24 cellular contexts compared by ENCODE assay signal in genomic region chr13:36975172-36975571, GRCh38. TPM values are rescaled to one million over a fixed set of nuclear protein-coding genes. Genes with fewer than 3 reads are reported as not detected.
"Had no signal": no experiment of that assay in that cellular context is flagged by ENCODE, and none has a peak within 500 bp of the region (broad histone marks: within the 10 kb centered on the region; RNA-seq: fewer than 3 reads in every experiment).

No MANE protein-coding gene starts in this region.

- ATAC-seq: activated CD8-positive, alpha-beta memory T cell treated with anti-CD3 and anti-CD28 coated beads, Interleukin-2, amount 10 ng/mL, durations not matched to agents 7 days and 5 days; foreskin keratinocyte; left ventricle myocardium superior; natural killer cell; stimulated activated naive B cell treated with anti-CD40 and anti-IgM and Interleukin-4, amounts not matched to agents 10 μg/mL and 1 μg/mL and 100 μg/mL, for 72 hours had no signal

- H3K27me3 Mint-ChIP-seq: activated CD4-positive, alpha-beta memory T cell treated with anti-CD3 and anti-CD28 coated beads for 36 hours; activated CD8-positive, alpha-beta memory T cell treated with anti-CD3 and anti-CD28 coated beads, Interleukin-2, amount 10 ng/mL, durations not matched to agents 7 days and 5 days; activated naive CD4-positive, alpha-beta T cell treated with anti-CD3 and anti-CD28 coated beads, Interleukin-2, amount 10 ng/mL, durations not matched to agents 7 days and 5 days; dendritic cell treated with granulocyte-macrophage colony-stimulating factor and Interleukin-4, amounts not matched to agents 40 ng/mL and 50 ng/mL, for 4 days; stimulated activated naive B cell treated with anti-CD40 and anti-IgM and Interleukin-4, amounts not matched to agents 10 μg/mL and 1 μg/mL and 100 μg/mL, for 72 hours; type B pancreatic cell had no signal

- H3K36me3 ChIP-seq: WERI-Rb-1 had no signal

- H3K4me3 ChIP-seq: testis, vagina had no signal

- H3K4me3 Mint-ChIP-seq: activated CD4-positive, alpha-beta memory T cell treated with anti-CD3 and anti-CD28 coated beads for 36 hours; activated CD8-positive, alpha-beta memory T cell treated with anti-CD3 and anti-CD28 coated beads, Interleukin-2, amount 10 ng/mL, durations not matched to agents 7 days and 5 days; activated naive CD4-positive, alpha-beta T cell treated with anti-CD3 and anti-CD28 coated beads, Interleukin-2, amount 10 ng/mL, durations not matched to agents 7 days and 5 days; dendritic cell treated with granulocyte-macrophage colony-stimulating factor and Interleukin-4, amounts not matched to agents 40 ng/mL and 50 ng/mL, for 4 days; natural killer cell; stimulated activated naive B cell treated with anti-CD40 and anti-IgM and Interleukin-4, amounts not matched to agents 10 μg/mL and 1 μg/mL and 100 μg/mL, for 72 hours; type B pancreatic cell had no signal

- H3K27ac ChIP-seq: brain microvascular endothelial cell, foreskin keratinocyte, testis, vagina, WERI-Rb-1 had no signal

- H3K9me3 ChIP-seq: testis, vagina had no signal

- DNase-seq: activated CD4-positive, alpha-beta memory T cell treated with anti-CD3 and anti-CD28 coated beads for 36 hours; activated CD4-positive, alpha-beta T cell treated with anti-CD3 and anti-CD28 coated beads for 1 hour; activated CD8-positive, alpha-beta memory T cell treated with anti-CD3 and anti-CD28 coated beads, Interleukin-2, amount 10 ng/mL, durations not matched to agents 7 days and 5 days; activated effector memory CD4-positive, alpha-beta T cell treated with anti-CD3 and anti-CD28 coated beads, Interleukin-2, amount 50 U/mL, for 16 hours; activated naive CD4-positive, alpha-beta T cell treated with anti-CD3 and anti-CD28 coated beads, Interleukin-2, amount 10 ng/mL, durations not matched to agents 7 days and 5 days; activated T-cell treated with anti-CD3 and anti-CD28 coated beads for 4 hours; anterior cingulate cortex; brain microvascular endothelial cell; caudate nucleus; effector CD4-positive, alpha-beta T cell; foreskin keratinocyte; hippocampal formation; left ventricle myocardium superior; mammary epithelial cell; midbrain; natural killer cell; stimulated activated CD4-positive, alpha-beta T cell treated with anti-CD3 and anti-CD28 coated beads, Interleukin-2, amount 100 ng/mL, for 48 hours; stimulated activated CD8-positive, alpha-beta memory T cell treated with anti-CD3 and anti-CD28 coated beads, Interleukin-4, amount 100 ng/mL, for 48 hours; stimulated activated naive B cell treated with anti-CD40 and anti-IgM and Interleukin-4, amounts not matched to agents 10 μg/mL and 1 μg/mL and 100 μg/mL, for 72 hours; testis; WERI-Rb-1 had no signal

- H3K27me3 ChIP-seq: brain microvascular endothelial cell, foreskin keratinocyte, testis, vagina had no signal

- H3K27ac Mint-ChIP-seq: activated CD4-positive, alpha-beta memory T cell treated with anti-CD3 and anti-CD28 coated beads for 36 hours; activated CD8-positive, alpha-beta memory T cell treated with anti-CD3 and anti-CD28 coated beads, Interleukin-2, amount 10 ng/mL, durations not matched to agents 7 days and 5 days; dendritic cell treated with granulocyte-macrophage colony-stimulating factor and Interleukin-4, amounts not matched to agents 40 ng/mL and 50 ng/mL, for 4 days; stimulated activated naive B cell treated with anti-CD40 and anti-IgM and Interleukin-4, amounts not matched to agents 10 μg/mL and 1 μg/mL and 100 μg/mL, for 72 hours; type B pancreatic cell had no signal

- H3K4me1 ChIP-seq: foreskin keratinocyte, testis, vagina had no signal

RNA-seq across cellular contexts. Expression of gene SMAD9, which starts 55.1 kb away (rescaled TPM):
- total RNA-seq: activated CD4-positive, alpha-beta memory T cell treated with anti-CD3 and anti-CD28 coated beads for 36 hours; activated CD8-positive, alpha-beta memory T cell treated with anti-CD3 and anti-CD28 coated beads, Interleukin-2, amount 10 ng/mL, durations not matched to agents 7 days and 5 days; natural killer cell had no signal
